In the genomic region with DNA sequence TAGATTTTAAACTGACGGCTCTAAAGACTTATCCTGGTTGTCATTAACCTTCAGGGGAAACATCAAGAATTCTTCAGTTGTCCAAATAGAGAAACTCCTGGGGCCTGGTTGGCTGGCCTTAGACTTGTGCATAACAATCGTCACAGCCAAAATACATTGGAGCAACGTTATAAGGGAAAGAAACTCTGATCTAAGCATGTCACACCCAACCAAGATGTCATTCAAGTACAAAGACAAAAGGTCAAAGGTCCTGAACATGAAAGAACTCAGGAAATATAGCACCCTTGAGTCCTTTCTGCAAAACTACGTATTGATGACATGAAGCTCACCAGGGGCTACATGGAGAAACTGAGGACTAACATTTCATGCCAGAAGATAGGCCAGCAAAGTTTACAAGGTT, we compare ENCODE assay signal across 33 cellular contexts. TPM values are rescaled to one million over a fixed set of nuclear protein-coding genes. Genes with fewer than 3 reads are reported as not detected.
"Had no signal": no experiment of that assay in that cellular context is flagged by ENCODE, and none has a peak within 500 bp of the region (broad histone marks: within the 10 kb centered on the region; RNA-seq: fewer than 3 reads in every experiment).

No MANE protein-coding gene starts in this region.

- ATAC-seq: activated CD4-positive, alpha-beta T cell treated with anti-CD3 and anti-CD28 coated beads for 36 hours; activated CD8-positive, alpha-beta memory T cell treated with anti-CD3 and anti-CD28 coated beads, Interleukin-2, amount 10 ng/mL, durations not matched to agents 7 days and 5 days; activated CD8-positive, alpha-beta T cell treated with anti-CD3 and anti-CD28 coated beads, Interleukin-2, amount 10 ng/mL, durations not matched to agents 7 days and 5 days; activated T-helper 17 cell treated with anti-CD3 and anti-CD28 coated beads, Interleukin-2, amount 50 U/mL, for 72 hours; effector memory CD8-positive, alpha-beta T cell; foreskin keratinocyte; gastrocnemius medialis; T-helper 17 cell had no signal

- H3K27me3 Mint-ChIP-seq: activated CD8-positive, alpha-beta memory T cell treated with anti-CD3 and anti-CD28 coated beads, Interleukin-2, amount 10 ng/mL, durations not matched to agents 7 days and 5 days had no signal

- H3K27ac ChIP-seq: brain microvascular endothelial cell, esophagus muscularis mucosa, gastrocnemius medialis had no signal

- DNase-seq: activated CD4-positive, alpha-beta memory T cell treated with anti-CD3 and anti-CD28 coated beads for 36 hours; activated CD4-positive, alpha-beta T cell treated with anti-CD3 and anti-CD28 coated beads for 36 hours; activated CD4-positive, alpha-beta T cell treated with anti-CD3 and anti-CD28 coated beads, Interleukin-2, amount 10 ng/mL, durations not matched to agents 24 days and 14 days; activated CD4-positive, CD25-positive, alpha-beta regulatory T cell; activated CD4-positive, CD25-positive, alpha-beta regulatory T cell treated with anti-CD3 and anti-CD28 coated beads, Interleukin-2, amount 50 U/mL, for 72 hours; activated CD8-positive, alpha-beta memory T cell treated with anti-CD3 and anti-CD28 coated beads, Interleukin-2, amount 10 ng/mL, durations not matched to agents 7 days and 5 days; activated CD8-positive, alpha-beta memory T cell treated with anti-CD3 and anti-CD28 coated beads, Interleukin-2, amount 50 U/mL, for 4 hours; activated CD8-positive, alpha-beta T cell treated with anti-CD3 and anti-CD28 coated beads, Interleukin-2, amount 10 ng/mL, durations not matched to agents 7 days and 5 days; activated effector memory CD4-positive, alpha-beta T cell treated with Interleukin-2 at 50 U/mL for 16 hours; activated gamma-delta T cell treated with Interleukin-2 at 50 U/mL for 16 hours; activated naive CD4-positive, alpha-beta T cell treated with anti-CD3 and anti-CD28 coated beads, Interleukin-2, amount 50 U/mL, for 16 hours; activated naive CD4-positive, alpha-beta T cell treated with Interleukin-2 at 50 U/mL for 16 hours; activated T-cell treated with anti-CD3 and anti-CD28 coated beads, Interleukin-2, amount 50 U/mL, for 24 hours; amniotic stem cell; anterior cingulate cortex; brain microvascular endothelial cell; caudate nucleus; cortex of kidney; dermis blood vessel endothelial cell; effector CD4-positive, alpha-beta T cell; effector memory CD8-positive, alpha-beta T cell; erythroblast; foreskin keratinocyte; gastrocnemius medialis; T-helper 1 cell; T-helper 17 cell had no signal

- H3K4me3 ChIP-seq: esophagus muscularis mucosa, gastrocnemius medialis had no signal

- H3K27me3 ChIP-seq: brain microvascular endothelial cell, esophagus muscularis mucosa, foreskin keratinocyte, gastrocnemius medialis had no signal

- H3K9me3 Mint-ChIP-seq: activated CD4-positive, alpha-beta memory T cell treated with anti-CD3 and anti-CD28 coated beads for 36 hours; activated CD4-positive, alpha-beta T cell treated with anti-CD3 and anti-CD28 coated beads, Interleukin-2, amount 10 ng/mL, durations not matched to agents 24 days and 14 days; activated T-cell treated with anti-CD3 and anti-CD28 coated beads, Interleukin-2, amount 50 U/mL, for 24 hours; activated T-helper 17 cell treated with anti-CD3 and anti-CD28 coated beads, Interleukin-2, amount 50 U/mL, for 72 hours; effector memory CD8-positive, alpha-beta T cell had no signal

- H3K36me3 Mint-ChIP-seq: activated CD4-positive, alpha-beta memory T cell treated with anti-CD3 and anti-CD28 coated beads for 36 hours; activated CD8-positive, alpha-beta memory T cell treated with anti-CD3 and anti-CD28 coated beads, Interleukin-2, amount 10 ng/mL, durations not matched to agents 7 days and 5 days; activated naive CD8-positive, alpha-beta T cell had no signal

- H3K4me1 Mint-ChIP-seq: activated CD4-positive, alpha-beta T cell treated with anti-CD3 and anti-CD28 coated beads for 36 hours; activated CD4-positive, alpha-beta T cell treated with anti-CD3 and anti-CD28 coated beads, Interleukin-2, amount 10 ng/mL, durations not matched to agents 24 days and 14 days; activated CD8-positive, alpha-beta memory T cell treated with anti-CD3 and anti-CD28 coated beads, Interleukin-2, amount 10 ng/mL, durations not matched to agents 7 days and 5 days; activated T-helper 17 cell treated with anti-CD3 and anti-CD28 coated beads, Interleukin-2, amount 50 U/mL, for 72 hours had no signal

- H3K4me1 ChIP-seq: gastrocnemius medialis had no signal

- H3K27ac Mint-ChIP-seq: activated CD4-positive, alpha-beta memory T cell treated with anti-CD3 and anti-CD28 coated beads for 36 hours; activated CD4-positive, alpha-beta T cell treated with anti-CD3 and anti-CD28 coated beads for 36 hours; activated CD4-positive, alpha-beta T cell treated with anti-CD3 and anti-CD28 coated beads, Interleukin-2, amount 10 ng/mL, durations not matched to agents 24 days and 14 days; activated CD8-positive, alpha-beta memory T cell treated with anti-CD3 and anti-CD28 coated beads, Interleukin-2, amount 10 ng/mL, durations not matched to agents 7 days and 5 days; activated CD8-positive, alpha-beta T cell treated with anti-CD3 and anti-CD28 coated beads, Interleukin-2, amount 10 ng/mL, durations not matched to agents 7 days and 5 days; activated naive CD8-positive, alpha-beta T cell; activated T-cell treated with anti-CD3 and anti-CD28 coated beads, Interleukin-2, amount 50 U/mL, for 24 hours; activated T-helper 17 cell treated with anti-CD3 and anti-CD28 coated beads, Interleukin-2, amount 50 U/mL, for 72 hours; effector memory CD8-positive, alpha-beta T cell; T-helper 17 cell had no signal

- H3K36me3 ChIP-seq: brain microvascular endothelial cell, esophagus muscularis mucosa, gastrocnemius medialis had no signal

- FAIRE-seq: astrocyte, bronchial epithelial cell, colon had no signal

- H3K4me3 Mint-ChIP-seq: activated CD4-positive, alpha-beta memory T cell treated with anti-CD3 and anti-CD28 coated beads for 36 hours; activated CD4-positive, alpha-beta T cell treated with anti-CD3 and anti-CD28 coated beads for 36 hours; activated CD4-positive, alpha-beta T cell treated with anti-CD3 and anti-CD28 coated beads, Interleukin-2, amount 10 ng/mL, durations not matched to agents 24 days and 14 days; activated CD8-positive, alpha-beta memory T cell treated with anti-CD3 and anti-CD28 coated beads, Interleukin-2, amount 10 ng/mL, durations not matched to agents 7 days and 5 days; activated CD8-positive, alpha-beta T cell treated with anti-CD3 and anti-CD28 coated beads, Interleukin-2, amount 10 ng/mL, durations not matched to agents 7 days and 5 days; activated naive CD8-positive, alpha-beta T cell; activated T-cell treated with anti-CD3 and anti-CD28 coated beads, Interleukin-2, amount 50 U/mL, for 24 hours; activated T-helper 17 cell treated with anti-CD3 and anti-CD28 coated beads, Interleukin-2, amount 50 U/mL, for 72 hours; effector memory CD8-positive, alpha-beta T cell; T-helper 17 cell had no signal

- H3K9me3 ChIP-seq: esophagus muscularis mucosa, gastrocnemius medialis had no signal

RNA-seq across cellular contexts. Expression of a gene that starts 23.7 kb away (rescaled TPM):
- total RNA-seq: activated CD4-positive, alpha-beta memory T cell treated with anti-CD3 and anti-CD28 coated beads for 36 hours; activated CD4-positive, alpha-beta T cell treated with anti-CD3 and anti-CD28 coated beads for 36 hours; activated CD4-positive, alpha-beta T cell treated with anti-CD3 and anti-CD28 coated beads, Interleukin-2, amount 10 ng/mL, durations not matched to agents 24 days and 14 days; activated CD8-positive, alpha-beta memory T cell treated with anti-CD3 and anti-CD28 coated beads for 36 hours; activated CD8-positive, alpha-beta memory T cell treated with anti-CD3 and anti-CD28 coated beads, Interleukin-2, amount 10 ng/mL, durations not matched to agents 7 days and 5 days; activated CD8-positive, alpha-beta T cell treated with anti-CD3 and anti-CD28 coated beads, Interleukin-2, amount 10 ng/mL, durations not matched to agents 7 days and 5 days; activated T-helper 17 cell treated with anti-CD3 and anti-CD28 coated beads, Interleukin-2, amount 50 U/mL, for 72 hours; T-helper 17 cell had no signal
